Comparison of ENCODE assay signal across 15 cellular contexts in the genomic region with DNA sequence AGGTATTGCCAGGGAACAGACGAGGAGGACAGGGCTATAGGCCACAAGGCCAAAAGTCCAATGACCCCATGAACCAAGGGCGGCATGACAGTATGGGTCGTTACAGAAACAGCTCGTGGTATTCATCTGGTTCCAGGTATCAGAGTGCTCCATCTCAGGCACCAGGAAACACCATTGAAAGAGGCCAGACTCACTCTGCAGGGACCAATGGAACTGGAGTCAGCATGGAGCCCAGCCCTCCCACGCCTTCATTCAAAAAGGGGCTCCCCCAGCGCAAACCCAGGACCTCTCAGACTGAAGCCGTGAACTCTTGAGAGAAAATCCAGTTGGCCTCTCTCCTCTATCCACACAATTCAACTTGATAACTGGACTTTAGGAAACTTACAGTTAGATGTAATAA. TPM values are rescaled to one million over a fixed set of nuclear protein-coding genes. Genes with fewer than 3 reads are reported as not detected.
DNase-seq lines count a peak whose midpoint lies in the region; ATAC-seq lines count a peak whose summit lies in the region.
"Had no signal": no experiment of that assay in that cellular context is flagged by ENCODE, and none has a peak within 500 bp of the region (broad histone marks: within the 10 kb centered on the region; RNA-seq: fewer than 3 reads in every experiment).

No MANE protein-coding gene starts in this region.

- H3K4me1 Mint-ChIP-seq in activated CD8-positive, alpha-beta memory T cell treated with anti-CD3 and anti-CD28 coated beads, Interleukin-2, amount 10 ng/mL, durations not matched to agents 7 days and 5 days, result peaks cover 3% of the 10 kb centered on the region

- H3K27ac Mint-ChIP-seq in activated CD8-positive, alpha-beta memory T cell treated with anti-CD3 and anti-CD28 coated beads, Interleukin-2, amount 10 ng/mL, durations not matched to agents 7 days and 5 days, result no peak overlapping the region
- H3K27ac Mint-ChIP-seq: B cell; CD4-positive, alpha-beta T cell; CD8-positive, alpha-beta T cell had no signal

- no peaks in the 10 kb centered on the region for H3K27me3 Mint-ChIP-seq in activated CD8-positive, alpha-beta memory T cell treated with anti-CD3 and anti-CD28 coated beads, Interleukin-2, amount 10 ng/mL, durations not matched to agents 7 days and 5 days
- H3K27me3 Mint-ChIP-seq: B cell; CD4-positive, alpha-beta T cell had no signal

- peak; percentile 26 for DNase-seq in activated CD8-positive, alpha-beta memory T cell treated with anti-CD3 and anti-CD28 coated beads, Interleukin-2, amount 10 ng/mL, durations not matched to agents 7 days and 5 days
- no peak for DNase-seq in activated CD8-positive, alpha-beta memory T cell treated with anti-CD3 and anti-CD28 coated beads, Interleukin-2, amount 50 U/mL, for 48 hours
- peak; percentile 71 for DNase-seq in mesenteric fat pad (ENCODE audit: low spot score)
- DNase-seq in posterior vena cava (ENCODE audit: low spot score), result peak; percentile 35
- DNase-seq in Right ventricle myocardium superior, result no peak
- no peak for DNase-seq in nucleus accumbens (lab: John Stamatoyannopoulos, UW)
- DNase-seq: AML-193; Caco-2; Calu3; CD4-positive, alpha-beta T cell; CD8-positive, alpha-beta T cell; DMS79 treated with DMSO at 0.1 percent for 48 hours; GF-D8 had no signal

- no peak for ATAC-seq in activated CD8-positive, alpha-beta memory T cell treated with anti-CD3 and anti-CD28 coated beads, Interleukin-2, amount 10 ng/mL, durations not matched to agents 7 days and 5 days
- ATAC-seq in Right ventricle myocardium superior (ENCODE audit: poor library complexity), result no peak
- ATAC-seq: A549; CD8-positive, alpha-beta T cell had no signal

- H3K4me3 Mint-ChIP-seq in activated CD8-positive, alpha-beta memory T cell treated with anti-CD3 and anti-CD28 coated beads, Interleukin-2, amount 10 ng/mL, durations not matched to agents 7 days and 5 days, result no peak overlapping the region
- H3K4me3 Mint-ChIP-seq: B cell; CD4-positive, alpha-beta T cell; CD8-positive, alpha-beta T cell had no signal

- CTCF ChIA-PET in activated CD8-positive, alpha-beta memory T cell treated with anti-CD3 and anti-CD28 coated beads, Interleukin-2, amount 10 ng/mL, durations not matched to agents 7 days and 5 days (lab: Charles Lee), result interaction anchor here (1.3 to 4.6 kb wide), 4 partner anchors 12 to 168 kb away, joined by 3 to 15 read pairs (median 10); no protein-coding TSS in a partner anchor

- intact Hi-C loops in posterior vena cava (cut with DNase I) (no loop called here), Right ventricle myocardium superior (cut with DNase I) (no loop called here)

- no peaks in the 10 kb centered on the region for H3K9me3 Mint-ChIP-seq in activated CD8-positive, alpha-beta memory T cell treated with anti-CD3 and anti-CD28 coated beads, Interleukin-2, amount 10 ng/mL, durations not matched to agents 7 days and 5 days (ENCODE audit: low read depth)
- H3K9me3 Mint-ChIP-seq: CD4-positive, alpha-beta T cell; CD8-positive, alpha-beta T cell had no signal

- H3K36me3 Mint-ChIP-seq in activated CD8-positive, alpha-beta memory T cell treated with anti-CD3 and anti-CD28 coated beads, Interleukin-2, amount 10 ng/mL, durations not matched to agents 7 days and 5 days, result peaks cover 5% of the 10 kb centered on the region

RNA-seq across cellular contexts. Expression of a gene that starts 12.9 kb away (rescaled TPM):
- 1 to 10 TPM; 1.1 to 1.2 TPM for total RNA-seq in activated CD8-positive, alpha-beta memory T cell treated with anti-CD3 and anti-CD28 coated beads, Interleukin-2, amount 10 ng/mL, durations not matched to agents 7 days and 5 days
- total RNA-seq in mesenteric fat pad, result 0.19 TPM
- total RNA-seq in posterior vena cava, result under 1 TPM; 0.10 to 0.28 TPM
- 0.16 TPM for total RNA-seq in Right ventricle myocardium superior

RNA-seq across cellular contexts. Expression of a gene that starts 42.0 kb away (rescaled TPM):
- 10 to 100 TPM; 70.1 to 72.1 TPM for total RNA-seq in activated CD8-positive, alpha-beta memory T cell treated with anti-CD3 and anti-CD28 coated beads, Interleukin-2, amount 10 ng/mL, durations not matched to agents 7 days and 5 days
- total RNA-seq in mesenteric fat pad (35.1 TPM), posterior vena cava (10 to 100 TPM; 37.3 to 38.1 TPM), Right ventricle myocardium superior (83.0 TPM)

Comparison
In these comparisons a context has a peak if more than half of its experiments do, and no peak if none do; other contexts are left out.
1. DNase-seq: peak in activated CD8-positive, alpha-beta memory T cell treated with anti-CD3 and anti-CD28 coated beads, Interleukin-2, amount 10 ng/mL, durations not matched to agents 7 days and 5 days (single experiment), mesenteric fat pad (single experiment) and posterior vena cava (single experiment); none in activated CD8-positive, alpha-beta memory T cell treated with anti-CD3 and anti-CD28 coated beads, Interleukin-2, amount 50 U/mL, for 48 hours (single experiment), Right ventricle myocardium superior (single experiment) and nucleus accumbens (0 of 56).